In the genomic region with DNA sequence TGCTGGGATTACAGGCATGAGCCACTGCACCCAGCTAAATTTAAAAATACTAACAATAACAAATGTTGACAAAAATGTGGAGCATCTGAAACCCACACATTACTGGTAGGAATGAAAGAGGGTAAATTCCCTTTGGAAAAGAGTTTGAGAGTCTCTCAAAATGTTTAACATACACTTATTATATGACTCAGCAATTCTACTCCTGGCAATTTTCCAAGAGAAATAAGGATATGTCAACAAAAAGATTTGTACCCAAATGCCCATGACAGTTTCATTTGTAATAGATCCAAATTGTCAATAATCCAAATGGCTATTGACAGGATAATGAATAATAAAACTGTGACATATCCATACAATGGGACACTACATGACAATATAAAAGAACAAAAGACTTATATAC, we compare ENCODE assay signal across 1 cellular context.
TF ChIP-seq lines count a peak whose summit lies in the region.

No MANE protein-coding gene starts in this region.

TF ChIP-seq in GM23338, 12 proteins besides CTCF, POLR2A, EP300 and RAD21 (continued from another document):
- no peak for TF ChIP-seq ZNF462 (CRISPR knock-in tag; IDR thresholded peaks at IDR 0.05)
TF ChIP-seq in GM23338: peak in this region for 0.
